ENCODE assay signal across 8 cellular contexts in the genomic region with DNA sequence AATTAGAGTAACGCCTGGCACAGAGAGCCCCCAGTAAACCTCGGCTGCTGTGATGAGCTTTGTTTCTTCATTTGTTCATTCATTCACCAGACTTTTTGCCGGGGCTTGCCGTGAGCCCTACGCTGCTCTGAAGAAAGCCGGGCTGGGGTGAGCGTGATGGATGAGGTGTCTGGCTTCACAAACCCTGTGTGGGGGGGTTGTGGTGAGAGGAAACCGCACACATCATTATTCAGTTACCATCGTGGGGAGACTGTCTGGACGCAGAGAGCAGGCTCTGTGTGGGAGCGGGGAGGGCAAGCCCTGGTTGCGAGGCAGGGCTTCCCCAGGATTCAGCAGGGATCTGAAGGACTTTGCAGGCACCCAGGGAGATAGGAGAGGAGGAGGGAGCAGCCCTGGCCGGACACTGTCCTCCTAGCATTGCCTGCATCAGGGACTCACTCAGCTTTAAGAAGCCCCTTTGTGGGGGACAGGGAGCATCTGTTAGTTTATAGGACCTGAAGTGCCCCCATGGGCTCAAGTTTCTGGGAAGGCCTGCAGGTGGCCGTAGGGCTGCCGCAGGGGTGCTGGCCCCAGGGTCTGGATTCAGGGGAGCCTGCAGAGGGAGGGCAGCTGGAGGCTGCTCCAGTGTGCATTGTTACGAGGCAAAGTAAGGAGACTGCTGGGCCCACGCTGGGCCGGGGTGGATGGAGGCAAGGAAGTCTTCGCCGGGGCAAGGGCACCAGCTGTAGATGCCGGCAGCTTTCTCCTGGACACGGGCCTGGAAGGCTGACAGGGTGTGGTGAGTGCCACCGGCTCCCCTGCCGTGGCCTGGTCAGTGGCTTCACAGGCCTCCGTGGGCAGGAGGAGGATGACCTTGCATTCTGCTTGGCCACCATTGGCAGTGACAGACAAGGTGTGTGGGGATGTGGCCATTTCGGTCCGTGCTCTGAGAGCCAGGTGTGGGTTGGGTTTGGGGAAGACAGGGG.
DNase-seq lines count a peak whose midpoint lies in the region; ATAC-seq and TF ChIP-seq lines count a peak whose summit lies in the region.

No MANE protein-coding gene starts in this region.

- no peak for TF ChIP-seq POLR2A in thyroid gland (IDR thresholded peaks at IDR 0.05)

- DNase-seq in HK-2 (ENCODE audit: unreplicated experiment) (peak; percentile 90), renal cortical epithelial cell (ENCODE audit: low read depth) (peak; percentile 33), thyroid gland (no peak), NCI-H2196 (lab: John Stamatoyannopoulos, UW; ENCODE audit: unreplicated experiment) (no peak), SKM-1 treated with dmso at 0.1 percent for 144 hours (lab: John Stamatoyannopoulos, UW; ENCODE audit: unreplicated experiment) (no peak)
- DNase-seq in activated CD4-positive, alpha-beta T cell treated with anti-CD3 and anti-CD28 coated beads for 1 hour = peak; percentile 56

- no peak for TF ChIP-seq CTCF in thyroid gland (IDR thresholded peaks at IDR 0.05)

- WGBS in thyroid gland, 2 donors = 89 to 91% methylated on average over 19 to 24 of the region's 27 CpGs

- H3K4me1 ChIP-seq in thyroid gland = peaks cover 70 to 92% of the 10 kb centered on the region in 2 donors

- no peaks in the 10 kb centered on the region for H3K36me3 ChIP-seq in thyroid gland

- ATAC-seq in GM21447 (IDR thresholded peaks at IDR 0.05; ENCODE audit: unreplicated experiment) = no peak

- intact Hi-C loops in thyroid gland (cut with DNase I) = no loop called here

- no peaks in the 10 kb centered on the region for H3K27me3 ChIP-seq in thyroid gland

- H3K27ac ChIP-seq in cingulate gyrus (ENCODE audit: low read depth, low read length) (peak overlapping the region; percentile 20), thyroid gland (no peak overlapping the region)

- no peak overlapping the region for H3K4me3 ChIP-seq in thyroid gland (replicated peaks in 1 of 3)

- H3K9me3 ChIP-seq in thyroid gland = no peaks in the 10 kb centered on the region

Comparison
In these comparisons a context has a peak if more than half of its experiments do, and no peak if none do; other contexts are left out.
1. DNase-seq: peak in HK-2 (single experiment), activated CD4-positive, alpha-beta T cell treated with anti-CD3 and anti-CD28 coated beads for 1 hour (single experiment) and renal cortical epithelial cell (single experiment); none in thyroid gland (0 of 2), NCI-H2196 (single experiment) and SKM-1 treated with dmso at 0.1 percent for 144 hours (single experiment).